ENCODE assay signal across 14 cellular contexts in genomic region chr5:139064613-139065012, GRCh38.
DNase-seq lines count a peak whose midpoint lies in the region; ATAC-seq lines count a peak whose summit lies in the region.
"Had no signal": no experiment of that assay in that cellular context is flagged by ENCODE, and none has a peak within 500 bp of the region (broad histone marks: within the 10 kb centered on the region; RNA-seq: fewer than 3 reads in every experiment).

No MANE protein-coding gene starts in this region.

- no peaks in the 10 kb centered on the region for H3K36me3 Mint-ChIP-seq in stimulated activated effector memory CD8-positive, alpha-beta T cell treated with anti-CD3 and anti-CD28 coated beads, Interleukin-12 subunit alpha, Interleukin-12 subunit beta, amount 100 ng/mL, for 72 hours
- H3K36me3 Mint-ChIP-seq in T-helper 2 cell treated with Interferon-gamma antibody and Interleukin-4, amounts not matched to agents 5 μg/mL and 100 μg/mL, for 36 hours (ENCODE audit: low read depth), result no peaks in the 10 kb centered on the region

- DNase-seq in HT-29 (ENCODE audit: low spot score) (peak; percentile 71), NCI-H774 (lab: John Stamatoyannopoulos, UW) (peak; percentile 53), glomerular visceral epithelial cell (ENCODE audit: extremely low spot score) (peak; percentile 15), HuH-7.5 (ENCODE audit: low spot score) (no peak)
- DNase-seq in stimulated activated effector memory CD8-positive, alpha-beta T cell treated with anti-CD3 and anti-CD28 coated beads, Interleukin-12 subunit alpha, Interleukin-12 subunit beta, amount 100 ng/mL, for 72 hours (ENCODE audit: low spot score in 2 of 2), result no peak
- DNase-seq in T-helper 2 cell treated with Interferon-gamma antibody and Interleukin-4, amounts not matched to agents 5 μg/mL and 100 μg/mL, for 36 hours (ENCODE audit: low spot score), result no peak
- DNase-seq: activated CD4-positive, CD25-positive, alpha-beta regulatory T cell treated with anti-CD3 and anti-CD28 coated beads, Interleukin-2, amount 50 U/mL, for 72 hours; effector memory CD8-positive, alpha-beta T cell; T-cell; testis had no signal

- H3K9me3 Mint-ChIP-seq in stimulated activated effector memory CD8-positive, alpha-beta T cell treated with anti-CD3 and anti-CD28 coated beads, Interleukin-12 subunit alpha, Interleukin-12 subunit beta, amount 100 ng/mL, for 72 hours, result no peaks in the 10 kb centered on the region
- no peaks in the 10 kb centered on the region for H3K9me3 Mint-ChIP-seq in T-helper 2 cell treated with Interferon-gamma antibody and Interleukin-4, amounts not matched to agents 5 μg/mL and 100 μg/mL, for 36 hours
- H3K9me3 Mint-ChIP-seq: activated naive CD4-positive, alpha-beta T cell treated with anti-CD3 and anti-CD28 coated beads, Interleukin-2, amount 50 U/mL, for 24 hours; CD14-positive monocyte; effector memory CD8-positive, alpha-beta T cell; T-cell had no signal

- no peaks in the 10 kb centered on the region for H3K27me3 Mint-ChIP-seq in T-helper 2 cell treated with Interferon-gamma antibody and Interleukin-4, amounts not matched to agents 5 μg/mL and 100 μg/mL, for 36 hours (ENCODE audit: low read depth)
- H3K27me3 Mint-ChIP-seq: activated naive CD4-positive, alpha-beta T cell treated with anti-CD3 and anti-CD28 coated beads, Interleukin-2, amount 50 U/mL, for 24 hours; effector memory CD8-positive, alpha-beta T cell; T-cell had no signal

- H3K4me1 Mint-ChIP-seq in stimulated activated effector memory CD8-positive, alpha-beta T cell treated with anti-CD3 and anti-CD28 coated beads, Interleukin-12 subunit alpha, Interleukin-12 subunit beta, amount 100 ng/mL, for 72 hours, result peaks cover 7% of the 10 kb centered on the region
- H3K4me1 Mint-ChIP-seq in T-helper 2 cell treated with Interferon-gamma antibody and Interleukin-4, amounts not matched to agents 5 μg/mL and 100 μg/mL, for 36 hours (ENCODE audit: low read depth), result peaks cover 9% of the 10 kb centered on the region

- ATAC-seq in stimulated activated effector memory CD8-positive, alpha-beta T cell treated with anti-CD3 and anti-CD28 coated beads, Interleukin-12 subunit alpha, Interleukin-12 subunit beta, amount 100 ng/mL, for 72 hours, result no peak
- no peak for ATAC-seq in HG02884 (IDR thresholded peaks at IDR 0.05; ENCODE audit: unreplicated experiment)
- ATAC-seq: effector memory CD8-positive, alpha-beta T cell; gastroesophageal sphincter; T-cell had no signal

- H3K27ac Mint-ChIP-seq in stimulated activated effector memory CD8-positive, alpha-beta T cell treated with anti-CD3 and anti-CD28 coated beads, Interleukin-12 subunit alpha, Interleukin-12 subunit beta, amount 100 ng/mL, for 72 hours, result peak overlapping the region; percentile 35
- no peak overlapping the region for H3K27ac Mint-ChIP-seq in T-helper 2 cell treated with Interferon-gamma antibody and Interleukin-4, amounts not matched to agents 5 μg/mL and 100 μg/mL, for 36 hours
- H3K27ac Mint-ChIP-seq: activated naive CD4-positive, alpha-beta T cell treated with anti-CD3 and anti-CD28 coated beads, Interleukin-2, amount 50 U/mL, for 24 hours; CD14-positive monocyte; effector memory CD8-positive, alpha-beta T cell; T-cell had no signal

- H3K4me3 Mint-ChIP-seq in stimulated activated effector memory CD8-positive, alpha-beta T cell treated with anti-CD3 and anti-CD28 coated beads, Interleukin-12 subunit alpha, Interleukin-12 subunit beta, amount 100 ng/mL, for 72 hours, result no peak overlapping the region
- H3K4me3 Mint-ChIP-seq in T-helper 2 cell treated with Interferon-gamma antibody and Interleukin-4, amounts not matched to agents 5 μg/mL and 100 μg/mL, for 36 hours, result no peak overlapping the region
- H3K4me3 Mint-ChIP-seq: activated naive CD4-positive, alpha-beta T cell treated with anti-CD3 and anti-CD28 coated beads, Interleukin-2, amount 50 U/mL, for 24 hours; CD14-positive monocyte; effector memory CD8-positive, alpha-beta T cell; T-cell had no signal

Comparison
In these comparisons a context has a peak if more than half of its experiments do, and no peak if none do; other contexts are left out.
1. DNase-seq: peak in HT-29 (single experiment), NCI-H774 (single experiment) and glomerular visceral epithelial cell (single experiment); none in stimulated activated effector memory CD8-positive, alpha-beta T cell treated with anti-CD3 and anti-CD28 coated beads, Interleukin-12 subunit alpha, Interleukin-12 subunit beta, amount 100 ng/mL, for 72 hours (0 of 2), T-helper 2 cell treated with Interferon-gamma antibody and Interleukin-4, amounts not matched to agents 5 μg/mL and 100 μg/mL, for 36 hours (single experiment) and HuH-7.5 (single experiment).